Comparison of ENCODE assay signal across 24 cellular contexts in the genomic region with DNA sequence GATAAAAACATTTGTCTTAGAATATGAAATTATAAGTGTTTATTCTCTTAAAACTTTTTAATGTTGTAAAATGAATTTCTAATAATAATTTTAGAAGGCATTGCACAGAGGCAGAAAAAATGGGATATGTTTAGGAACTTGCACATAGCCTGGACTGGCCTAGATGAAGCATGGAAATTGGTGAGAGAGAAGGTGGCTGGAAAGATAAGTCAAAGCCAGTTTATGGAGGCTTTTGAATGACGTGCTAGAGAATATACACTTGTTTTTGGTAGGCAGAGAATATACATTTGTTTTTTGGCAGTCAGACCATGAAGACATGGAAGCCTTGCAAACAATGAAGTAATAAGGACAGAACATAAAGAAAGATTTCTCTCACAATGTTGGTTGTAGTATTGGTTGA. TPM values are rescaled to one million over a fixed set of nuclear protein-coding genes. Genes with fewer than 3 reads are reported as not detected.
A peak's percentile ranks its signal among the peaks of the same experiment; 100 is the strongest.
DNase-seq lines count a peak whose midpoint lies in the region; ATAC-seq, FAIRE-seq and TF ChIP-seq lines count a peak whose summit lies in the region.
"Had no signal": no experiment of that assay in that cellular context is flagged by ENCODE, and none has a peak within 500 bp of the region (broad histone marks: within the 10 kb centered on the region; RNA-seq: fewer than 3 reads in every experiment).

No MANE protein-coding gene starts in this region.

- no peak overlapping the region for H3K27ac ChIP-seq in K562 (ENCODE audit: extremely low read depth, low read depth, low read length)
- H3K27ac ChIP-seq: BLaER1 had no signal

- H3K79me2 ChIP-seq in K562 (ENCODE audit: control insufficient read depth, insufficient read depth, low read length): no peaks in the 10 kb centered on the region

- H3K9me3 Mint-ChIP-seq in Calu3 (ENCODE audit: low read depth, unreplicated experiment): peaks cover 5% of the 10 kb centered on the region
- peaks cover 3% of the 10 kb centered on the region for H3K9me3 Mint-ChIP-seq in nephron
- H3K9me3 Mint-ChIP-seq: CD4-positive, alpha-beta memory T cell; CD8-positive, alpha-beta memory T cell had no signal

- TF ChIP-seq POLR2A in K562 (conservative IDR thresholded peaks at IDR 0.05): no peak

- intact Hi-C loops in Calu3 (cut with micrococcal nuclease; ENCODE audit: unreplicated experiment) (no loop called here), K562 (cut with micrococcal nuclease) (no loop called here)

- H3K27me3 Mint-ChIP-seq in Calu3 (ENCODE audit: unreplicated experiment): no peaks in the 10 kb centered on the region
- no peaks in the 10 kb centered on the region for H3K27me3 Mint-ChIP-seq in nephron (ENCODE audit: low read depth)

- no peaks in the 10 kb centered on the region for H3K36me3 Mint-ChIP-seq in Calu3 (ENCODE audit: insufficient read depth, unreplicated experiment)
- H3K36me3 Mint-ChIP-seq in nephron (ENCODE audit: low read depth): no peaks in the 10 kb centered on the region
- H3K36me3 Mint-ChIP-seq: CD14-positive monocyte; CD4-positive, alpha-beta memory T cell; CD4-positive, CD25-positive, alpha-beta regulatory T cell; CD8-positive, alpha-beta memory T cell had no signal

- H3K4me1 Mint-ChIP-seq in Calu3 (ENCODE audit: low read depth, unreplicated experiment): peaks cover 24% of the 10 kb centered on the region
- H3K4me1 Mint-ChIP-seq in nephron: peaks cover 5% of the 10 kb centered on the region
- H3K4me1 Mint-ChIP-seq: CD4-positive, alpha-beta memory T cell; CD4-positive, CD25-positive, alpha-beta regulatory T cell; CD8-positive, alpha-beta memory T cell had no signal

- H3K4me2 ChIP-seq in K562 (ENCODE audit: insufficient read depth, low read length): no peak overlapping the region; the same call in 1 of the 2 replicates
- H3K4me2 ChIP-seq: BLaER1 had no signal

- FAIRE-seq in K562 (lab: Jason Lieb, UNC): no peak
- FAIRE-seq: A204.1, D721Med, G401.6, GM12891, GM19239 had no signal

- H3K36me3 ChIP-seq in K562 (ENCODE audit: control insufficient read depth, insufficient read depth, low read length): no peaks in the 10 kb centered on the region
- H3K36me3 ChIP-seq: BE2C, BLaER1 had no signal

- H2AFZ ChIP-seq in K562 (ENCODE audit: low read depth, low read length): peak overlapping the region; percentile 53

- peak overlapping the region; percentile 13 for H3K27ac Mint-ChIP-seq in Calu3 (ENCODE audit: unreplicated experiment)
- H3K27ac Mint-ChIP-seq in nephron: peak overlapping the region in 2 of 3 experiments; percentile 11 to 21
- H3K27ac Mint-ChIP-seq: CD14-positive monocyte; CD4-positive, alpha-beta memory T cell; CD4-positive, CD25-positive, alpha-beta regulatory T cell; CD8-positive, alpha-beta memory T cell had no signal

- DNase-seq in Calu3: no peak
- DNase-seq in K562 (ENCODE audit: extremely low read depth in 1 of 4, low spot score in 3 of 4): peak in 1 of 4 experiments; percentile 36
- DNase-seq in NCI-H1436 treated with DMSO at 0.1 percent for 48 hours (lab: John Stamatoyannopoulos, UW): no peak
- DNase-seq in mesenteric fat pad (ENCODE audit: low spot score): no peak
- DNase-seq: 8988T; ACHN; BE2C; C1 segment of cervical spinal cord; CD4-positive, alpha-beta memory T cell; CD4-positive, CD25-positive, alpha-beta regulatory T cell; CD8-positive, alpha-beta memory T cell; COR-L47; DMS79 treated with DMSO at 0.1 percent for 48 hours; GF-D8 had no signal

- no peaks in the 10 kb centered on the region; a peak in 1 of 5 replicates for H3K4me1 ChIP-seq in K562 (replicated peaks in 1 of 2; ENCODE audit: control insufficient read depth in 2 of 2, insufficient read depth in 2 of 2, low read length in 2 of 2)
- H3K4me1 ChIP-seq: BE2C, BLaER1 had no signal

- no peaks in the 10 kb centered on the region for H3K27me3 ChIP-seq in K562 (ENCODE audit: control insufficient read depth in 2 of 2, insufficient read depth in 2 of 2, low read length in 2 of 2)
- H3K27me3 ChIP-seq: BLaER1 had no signal

- POLR2A ChIA-PET in K562 (lab: Yijun Ruan, JAX): no interaction called here

- no peak for TF ChIP-seq RAD21 in K562 (CRISPR knock-in tag; conservative IDR thresholded peaks at IDR 0.05 in 1 of 2, IDR thresholded peaks at IDR 0.05 in 1 of 2)

- H3K4me3 ChIP-seq in K562: no peak overlapping the region
- H3K4me3 ChIP-seq: BLaER1 had no signal

- no TSS peak for BruUV-seq in Calu3 (replicated peaks; lab: Mats Ljungman, UMichigan)
- no TSS peak for BruUV-seq in K562 (replicated peaks; lab: Mats Ljungman, UMichigan)

- WGBS in K562 (ENCODE audit: insufficient coverage, low coverage, missing lambda C conversion rate): 0% methylated on average over 1 of the region's 1 CpG

- TF ChIP-seq EP300 in K562 (IDR thresholded peaks at IDR 0.05; ENCODE audit: low read length): no peak

- CTCF ChIA-PET in Calu3 (lab: Charles Lee): no interaction called here
- CTCF ChIA-PET in K562 (lab: Yijun Ruan, JAX; ENCODE audit: low intra/inter-chr PET ratio): no interaction called here

- H3K4me3 Mint-ChIP-seq in Calu3 (ENCODE audit: low read depth, unreplicated experiment) (no peak overlapping the region), nephron (no peak overlapping the region)
- H3K4me3 Mint-ChIP-seq: CD14-positive monocyte; CD4-positive, alpha-beta memory T cell; CD4-positive, CD25-positive, alpha-beta regulatory T cell; CD8-positive, alpha-beta memory T cell had no signal

- H3K9ac ChIP-seq in K562 (ENCODE audit: insufficient read depth in 1 of 2, low read depth in 2 of 2, low read length in 2 of 2): no peak overlapping the region
- H3K9ac ChIP-seq: BLaER1 had no signal

- no peaks in the 10 kb centered on the region for H3K9me3 ChIP-seq in K562 (replicated peaks; ENCODE audit: control insufficient read depth, insufficient read depth, low read depth, low read length)
- H3K9me3 ChIP-seq: BE2C had no signal

- H4K20me1 ChIP-seq in K562 (replicated peaks; ENCODE audit: control insufficient read depth, insufficient read depth, low read length): no peaks in the 10 kb centered on the region
- H4K20me1 ChIP-seq: BLaER1 had no signal

- TF ChIP-seq CTCF in Calu3 (IDR thresholded peaks at IDR 0.05; ENCODE audit: unreplicated experiment): no peak
- no peak for TF ChIP-seq CTCF in K562 (IDR thresholded peaks at IDR 0.05 in 2 of 3, conservative IDR thresholded peaks at IDR 0.05 in 1 of 3; ENCODE audit: insufficient read depth in 2 of 3, low read depth in 1 of 3, low read length in 3 of 3)
- TF ChIP-seq CTCF in nephron (IDR thresholded peaks at IDR 0.05; ENCODE audit: unreplicated experiment in 3 of 3): no peak

- H3K9me1 ChIP-seq in K562 (ENCODE audit: control insufficient read depth, insufficient read depth, low read length): no peaks in the 10 kb centered on the region

- ATAC-seq in K562: no peak

- in situ Hi-C loops in K562 (cut with MboI): no loop called here

RNA-seq across cellular contexts. Expression of gene C4BPA, which starts 2.3 kb away (rescaled TPM):
- 1.0 and 1.3 TPM in 2 replicates for total RNA-seq in Calu3 (2022)
- total RNA-seq in K562 (2011; cell fraction: chromatin; rRNA removed; ENCODE audit: low replicate concordance): not detected in 2 replicates
- not detected in 2 replicates for total RNA-seq in K562 (2011; cell fraction: nucleolus; rRNA removed)
- total RNA-seq in K562 (2011; cell fraction: nucleoplasm; rRNA removed): not detected in 2 replicates
- not detected in 2 replicates for total RNA-seq in K562 (2014; rRNA removed)
- 0.10 and 0.15 TPM in 2 replicates for total RNA-seq in K562 (2014; rRNA removed; fragmentation: Illumina TruSeq; extraction: Trizol)
- 0.22 and 0.23 TPM in 2 replicates for total RNA-seq in K562 (2015; rRNA removed; fragmentation: Illumina TruSeq; extraction: Trizol)
- 0.18 and 0.47 TPM in 2 replicates for total RNA-seq in K562 (2021)
- polyA plus RNA-seq in K562 (2011; rRNA removed): 0.04 TPM in 1 of 2 replicates, not detected in the other
- polyA plus RNA-seq in K562 (2011; cell fraction: cytosol; rRNA removed): not detected in 2 replicates
- polyA plus RNA-seq in K562 (2011; cell fraction: nucleus; rRNA removed): not detected in 2 replicates
- polyA plus RNA-seq in K562 (2012): 0.18 and 0.82 TPM in 2 replicates
- 0.06 and 0.07 TPM in 2 replicates for polyA plus RNA-seq in K562 (2014; fragmentation: Illumina TruSeq; extraction: Trizol)
- under 1 TPM in 1 of 2 experiments, not detected in 1; 0.06 TPM for polyA plus RNA-seq in K562 (2014; fragmentation: Nextera tagmentation; extraction: Ambion mirVana)
- not detected in 2 replicates for polyA plus RNA-seq in K562 (2014; rRNA removed)
- polyA minus RNA-seq in K562 (2011; rRNA and poly(A)+ RNA removed): not detected in 2 replicates
- polyA minus RNA-seq in K562 (2011; cell fraction: cytosol; rRNA and poly(A)+ RNA removed): not detected in 2 replicates
- polyA minus RNA-seq in K562 (2011; cell fraction: nucleus; rRNA and poly(A)+ RNA removed): not detected in 2 replicates
- total RNA-seq in mesenteric fat pad: not detected
- total RNA-seq: A673; CD4-positive, alpha-beta memory T cell; CD4-positive, CD25-positive, alpha-beta regulatory T cell; CD8-positive, alpha-beta memory T cell had no signal
- polyA plus RNA-seq: AG04450; CD4-positive, alpha-beta memory T cell; CD4-positive, CD25-positive, alpha-beta regulatory T cell; CD8-positive, alpha-beta memory T cell had no signal

RNA-seq across cellular contexts. Expression of gene C4BPB, which starts 13.1 kb away (rescaled TPM):
- total RNA-seq in Calu3 (2022) (7.5 and 10.2 TPM in 2 replicates), K562 (2014; rRNA removed) (not detected in 2 replicates), K562 (2014; rRNA removed; fragmentation: Illumina TruSeq; extraction: Trizol) (not detected in 2 replicates), K562 (2015; rRNA removed; fragmentation: Illumina TruSeq; extraction: Trizol) (not detected in 2 replicates), K562 (2021) (not detected in 2 replicates), mesenteric fat pad (2.6 TPM)
- total RNA-seq in K562 (2011; cell fraction: chromatin; rRNA removed; ENCODE audit: low replicate concordance): not detected in 2 replicates
- total RNA-seq in K562 (2011; cell fraction: nucleolus; rRNA removed): not detected in 2 replicates
- total RNA-seq in K562 (2011; cell fraction: nucleoplasm; rRNA removed): not detected in 2 replicates
- polyA plus RNA-seq in K562 (2011; rRNA removed) (not detected in 2 replicates), K562 (2014; fragmentation: Illumina TruSeq; extraction: Trizol) (not detected in 2 replicates), K562 (2014; fragmentation: Nextera tagmentation; extraction: Ambion mirVana) (not detected), K562 (2014; rRNA removed) (not detected in 2 replicates)
- 0.03 TPM in 1 of 2 replicates, not detected in the other for polyA plus RNA-seq in K562 (2011; cell fraction: cytosol; rRNA removed)
- polyA plus RNA-seq in K562 (2011; cell fraction: nucleus; rRNA removed): not detected in 2 replicates
- not detected in 2 replicates for polyA plus RNA-seq in K562 (2012)
- polyA minus RNA-seq in K562 (2011; rRNA and poly(A)+ RNA removed): 0.12 TPM in 1 of 2 replicates, not detected in the other
- 2.3 and 3.0 TPM in 2 replicates for polyA minus RNA-seq in K562 (2011; cell fraction: cytosol; rRNA and poly(A)+ RNA removed)
- polyA minus RNA-seq in K562 (2011; cell fraction: nucleus; rRNA and poly(A)+ RNA removed): 0.22 and 0.54 TPM in 2 replicates
- total RNA-seq: A673 had no signal
- polyA plus RNA-seq: AG04450; CD14-positive monocyte; CD4-positive, CD25-positive, alpha-beta regulatory T cell; CD8-positive, alpha-beta memory T cell had no signal

RNA-seq across cellular contexts. Expression of gene PFKFB2, which starts 48.6 kb away (rescaled TPM):
- total RNA-seq in Calu3 (2022) (52.0 and 54.4 TPM in 2 replicates), K562 (2014; rRNA removed) (10.5 and 12.3 TPM in 2 replicates), K562 (2014; rRNA removed; fragmentation: Illumina TruSeq; extraction: Trizol) (21.9 and 26.2 TPM in 2 replicates), K562 (2015; rRNA removed; fragmentation: Illumina TruSeq; extraction: Trizol) (17.3 and 17.8 TPM in 2 replicates), K562 (2021) (20.4 and 22.9 TPM in 2 replicates), mesenteric fat pad (11.1 TPM)
- total RNA-seq in K562 (2011; cell fraction: chromatin; rRNA removed; ENCODE audit: low replicate concordance): 29.4 and 45.8 TPM in 2 replicates
- total RNA-seq in K562 (2011; cell fraction: nucleolus; rRNA removed): 18.0 and 21.1 TPM in 2 replicates
- total RNA-seq in K562 (2011; cell fraction: nucleoplasm; rRNA removed): 29.2 and 44.5 TPM in 2 replicates
- polyA plus RNA-seq in K562 (2011; rRNA removed) (24.1 and 26.0 TPM in 2 replicates), K562 (2014; fragmentation: Illumina TruSeq; extraction: Trizol) (13.5 and 16.4 TPM in 2 replicates), K562 (2014; fragmentation: Nextera tagmentation; extraction: Ambion mirVana) (1 to 10 TPM; 6.9 to 7.6 TPM), K562 (2014; rRNA removed) (11.7 and 11.9 TPM in 2 replicates)
- polyA plus RNA-seq in K562 (2011; cell fraction: cytosol; rRNA removed): 7.4 and 16.5 TPM in 2 replicates
- polyA plus RNA-seq in K562 (2011; cell fraction: nucleus; rRNA removed): 45.3 and 52.2 TPM in 2 replicates
- polyA plus RNA-seq in K562 (2012): 11.2 and 14.1 TPM in 2 replicates
- 44.6 and 45.6 TPM in 2 replicates for polyA minus RNA-seq in K562 (2011; rRNA and poly(A)+ RNA removed)
- 11.7 and 14.3 TPM in 2 replicates for polyA minus RNA-seq in K562 (2011; cell fraction: cytosol; rRNA and poly(A)+ RNA removed)
- polyA minus RNA-seq in K562 (2011; cell fraction: nucleus; rRNA and poly(A)+ RNA removed): 18.3 and 29.3 TPM in 2 replicates

RNA-seq across cellular contexts. Expression of gene YOD1, which starts 50.7 kb away (rescaled TPM):
- total RNA-seq in Calu3 (2022): 17.7 and 22.4 TPM in 2 replicates
- 25.7 and 74.5 TPM in 2 replicates for total RNA-seq in K562 (2011; cell fraction: chromatin; rRNA removed; ENCODE audit: low replicate concordance)
- 20.0 and 23.4 TPM in 2 replicates for total RNA-seq in K562 (2011; cell fraction: nucleolus; rRNA removed)
- 50.4 and 82.5 TPM in 2 replicates for total RNA-seq in K562 (2011; cell fraction: nucleoplasm; rRNA removed)
- 47.5 and 49.8 TPM in 2 replicates for total RNA-seq in K562 (2014; rRNA removed)
- total RNA-seq in K562 (2014; rRNA removed; fragmentation: Illumina TruSeq; extraction: Trizol): 78.1 and 91.0 TPM in 2 replicates
- total RNA-seq in K562 (2015; rRNA removed; fragmentation: Illumina TruSeq; extraction: Trizol): 51.8 and 56.0 TPM in 2 replicates
- total RNA-seq in K562 (2021): 61.6 and 61.7 TPM in 2 replicates
- 38.8 and 46.9 TPM in 2 replicates for polyA plus RNA-seq in K562 (2011; rRNA removed)
- polyA plus RNA-seq in K562 (2011; cell fraction: cytosol; rRNA removed): 9.4 and 20.3 TPM in 2 replicates
- 23.5 and 35.3 TPM in 2 replicates for polyA plus RNA-seq in K562 (2011; cell fraction: nucleus; rRNA removed)
- 19.8 and 21.4 TPM in 2 replicates for polyA plus RNA-seq in K562 (2012)
- polyA plus RNA-seq in K562 (2014; fragmentation: Illumina TruSeq; extraction: Trizol): 43.9 and 46.5 TPM in 2 replicates
- 10 to 100 TPM; 18.2 to 24.0 TPM for polyA plus RNA-seq in K562 (2014; fragmentation: Nextera tagmentation; extraction: Ambion mirVana)
- polyA plus RNA-seq in K562 (2014; rRNA removed): 27.9 and 28.7 TPM in 2 replicates
- polyA minus RNA-seq in K562 (2011; rRNA and poly(A)+ RNA removed): 61.7 and 76.1 TPM in 2 replicates
- polyA minus RNA-seq in K562 (2011; cell fraction: cytosol; rRNA and poly(A)+ RNA removed): 33.8 and 43.8 TPM in 2 replicates
- polyA minus RNA-seq in K562 (2011; cell fraction: nucleus; rRNA and poly(A)+ RNA removed): 50.4 and 102 TPM in 2 replicates
- total RNA-seq in mesenteric fat pad: 5.4 TPM
